In the genomic region with DNA sequence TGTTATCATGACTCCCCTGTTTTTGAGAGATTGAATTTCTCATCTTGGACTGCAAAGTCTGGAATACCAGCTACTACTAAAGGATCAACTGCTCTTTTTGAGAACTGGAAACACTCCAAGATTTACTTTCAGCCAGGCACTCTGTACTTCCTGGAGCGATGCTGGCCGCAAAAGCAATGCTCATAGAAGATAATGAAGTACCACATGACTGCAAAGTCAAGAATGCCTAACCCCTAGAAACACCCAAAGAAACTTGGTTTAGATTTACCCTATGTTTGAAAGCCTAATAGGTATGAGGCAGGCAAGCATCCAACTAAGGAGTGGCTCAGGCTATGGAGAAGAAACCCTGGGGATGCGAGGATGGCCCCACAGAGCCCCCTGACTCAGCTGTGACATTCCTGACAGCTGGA, we compare ENCODE assay signal across 1 cellular context.
TF ChIP-seq lines count a peak whose summit lies in the region.

No MANE protein-coding gene starts in this region.

TF ChIP-seq in IMR-90, 13 proteins besides CTCF, POLR2A, EP300 and RAD21:
- TF ChIP-seq NFE2L2 (IDR thresholded peaks at IDR 0.05; ENCODE audit: low read depth, low read length), result no peak
- no peak for TF ChIP-seq MAZ (IDR thresholded peaks at IDR 0.05; ENCODE audit: borderline replicate concordance, low read depth, low read length)
- TF ChIP-seq, protein P1, sequence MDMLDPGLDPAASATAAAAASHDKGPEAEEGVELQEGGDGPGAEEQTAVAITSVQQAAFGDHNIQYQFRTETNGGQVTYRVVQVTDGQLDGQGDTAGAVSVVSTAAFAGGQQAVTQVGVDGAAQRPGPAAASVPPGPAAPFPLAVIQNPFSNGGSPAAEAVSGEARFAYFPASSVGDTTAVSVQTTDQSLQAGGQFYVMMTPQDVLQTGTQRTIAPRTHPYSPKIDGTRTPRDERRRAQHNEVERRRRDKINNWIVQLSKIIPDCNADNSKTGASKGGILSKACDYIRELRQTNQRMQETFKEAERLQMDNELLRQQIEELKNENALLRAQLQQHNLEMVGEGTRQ (IDR thresholded peaks at IDR 0.05; ENCODE audit: low read depth, low read length), result peak; percentile 46; the same call in 1 of the 2 replicates
